ENCODE assay signal across 8 cellular contexts in genomic region chr18:49561127-49561376, GRCh38. TPM values are rescaled to one million over a fixed set of nuclear protein-coding genes. Genes with fewer than 3 reads are reported as not detected.
A peak's percentile ranks its signal among the peaks of the same experiment; 100 is the strongest.
DNase-seq lines count a peak whose midpoint lies in the region; ATAC-seq, FAIRE-seq and TF ChIP-seq lines count a peak whose summit lies in the region.

No MANE protein-coding gene starts in this region.

- peaks cover 28 to 32% of the 10 kb centered on the region in 2 experiments for H3K4me1 Mint-ChIP-seq in H9
- peaks cover 35% of the 10 kb centered on the region for H3K4me1 Mint-ChIP-seq in mesothelial cell of epicardium

- peak overlapping the region; percentile 6 for H3K56ac ChIP-seq in H9 (ENCODE audit: insufficient read length, low read depth, low read length)

- H2BK120ac ChIP-seq in H9 (ENCODE audit: low read depth, low read length, poor library complexity, severe bottlenecking) = no peak overlapping the region

- H3K4me3 Mint-ChIP-seq in H9 (peak overlapping the region; percentile 84 to 92), mesothelial cell of epicardium (peak overlapping the region; percentile 77)

- peak overlapping the region; percentile 17 for H2BK12ac ChIP-seq in H9 (ENCODE audit: insufficient read length, low read depth, low read length)

- no peak for TF ChIP-seq POLR2A in body of pancreas (IDR thresholded peaks at IDR 0.05)

- H3K36me3 Mint-ChIP-seq in H9 (ENCODE audit: insufficient read depth in 1 of 3, low read depth in 3 of 3) (peaks cover 1 to 10% (median 7%) of the 10 kb centered on the region in 3 experiments; a peak in 5 of 7 replicates), mesothelial cell of epicardium (peaks cover 1% of the 10 kb centered on the region)

- H3K4me1 ChIP-seq in H9 (ENCODE audit: insufficient read depth, low read length) (peaks cover 4% of the 10 kb centered on the region; the same call in 1 of the 2 replicates), body of pancreas (peaks cover 46% of the 10 kb centered on the region)

- H3K4me2 ChIP-seq in H9 (ENCODE audit: insufficient read depth, insufficient read length, low read length) = peak overlapping the region; percentile 85

- peak overlapping the region; percentile 33 for H4K5ac ChIP-seq in H9 (ENCODE audit: insufficient read length, low read depth, low read length)

- WGBS in H9 (ENCODE audit: extremely low coverage, insufficient read length, low lambda C conversion rate) = no CpG with 5 or more reads among the region's 17 CpGs
- WGBS in body of pancreas, 2 donors = 0 to 5% methylated on average over 2 to 17 of the region's 17 CpGs

- H3K27ac Mint-ChIP-seq in H9 (peak overlapping the region in 2 of 3 experiments; percentile 90 to 96; a peak in 5 of 7 replicates), mesothelial cell of epicardium (peak overlapping the region; percentile 74)

- H3K27me3 Mint-ChIP-seq in H9 (ENCODE audit: low read depth) (peaks cover 50% of the 10 kb centered on the region), mesothelial cell of epicardium (ENCODE audit: low read depth) (peaks cover 39% of the 10 kb centered on the region)

- intact Hi-C loops in body of pancreas (cut with DNase I) = loop anchor here (10.0 kb wide), 1 partner anchor 294 kb away; no protein-coding TSS in a partner anchor

- no peaks in the 10 kb centered on the region for H4K20me1 ChIP-seq in H9 (ENCODE audit: control insufficient read depth, insufficient read depth, insufficient read length)

- ATAC-seq in body of pancreas = no peak

- H3K79me1 ChIP-seq in H9 (ENCODE audit: insufficient read depth, low read depth, low read length, poor library complexity, severe bottlenecking) = no peaks in the 10 kb centered on the region

- no peak overlapping the region for H2BK20ac ChIP-seq in H9 (ENCODE audit: low read depth, low read length, poor library complexity, severe bottlenecking)

- no peak overlapping the region for H3K23ac ChIP-seq in H9 (ENCODE audit: insufficient read length, low read depth, low read length)

- H3K18ac ChIP-seq in H9 (ENCODE audit: insufficient read length, low read depth, low read length) = peak overlapping the region; percentile 89

- TF ChIP-seq CTCF in 22Rv1 (IDR thresholded peaks at IDR 0.05) (no peak), H9 (conservative IDR thresholded peaks at IDR 0.05) (no peak), bronchial epithelial cell (IDR thresholded peaks at IDR 0.05; ENCODE audit: insufficient read depth, low read length, severe bottlenecking) (no peak), mesothelial cell of epicardium (IDR thresholded peaks at IDR 0.05; ENCODE audit: unreplicated experiment) (no peak), body of pancreas (IDR thresholded peaks at IDR 0.05) (no peak)

- FAIRE-seq in bronchial epithelial cell (lab: Jason Lieb, UNC) = no peak

- no peak overlapping the region for H4K8ac ChIP-seq in H9 (replicated peaks; ENCODE audit: insufficient read length, low read depth, low read length)

- no peaks in the 10 kb centered on the region for H3K9me3 ChIP-seq in H9 (ENCODE audit: control insufficient read depth, low read depth, low read length)
- H3K9me3 ChIP-seq in body of pancreas = no peaks in the 10 kb centered on the region

- peaks cover 25% of the 10 kb centered on the region for H3K23me2 ChIP-seq in H9 (ENCODE audit: insufficient read length, low read depth, low read length, poor library complexity, severe bottlenecking)

- H3K14ac ChIP-seq in H9 (ENCODE audit: insufficient read depth, low read length) = peak overlapping the region; percentile 84

- H3K9me3 Mint-ChIP-seq in H9 = peaks cover 8 to 13% of the 10 kb centered on the region in 2 experiments; a peak in 4 of 5 replicates
- H3K9me3 Mint-ChIP-seq in mesothelial cell of epicardium = no peaks in the 10 kb centered on the region

- no peak overlapping the region for H3T11ph ChIP-seq in H9 (ENCODE audit: low read length)

- H3K27me3 ChIP-seq in H9 (ENCODE audit: insufficient read depth, low read length) = peaks cover 4% of the 10 kb centered on the region; the same call in 1 of the 2 replicates
- H3K27me3 ChIP-seq in bronchial epithelial cell (ENCODE audit: control insufficient read depth, insufficient read depth, low read length) = no peaks in the 10 kb centered on the region
- H3K27me3 ChIP-seq in body of pancreas = no peaks in the 10 kb centered on the region

- no peak overlapping the region for H3K4ac ChIP-seq in H9 (ENCODE audit: low read depth, low read length)

- H3K4me3 ChIP-seq in bronchial epithelial cell (ENCODE audit: low read depth, low read length) (peak overlapping the region; percentile 47), body of pancreas (peak overlapping the region in 1 of 2 donors; percentile 3)

- H3K27ac ChIP-seq in 22Rv1 = peak overlapping the region; percentile 74
- H3K27ac ChIP-seq in H9 (ENCODE audit: insufficient read length, low read depth, low read length) = no peak overlapping the region
- H3K27ac ChIP-seq in body of pancreas = no peak overlapping the region

- H3K9ac ChIP-seq in H9 (ENCODE audit: extremely low read depth, insufficient read length, low read length) = peak overlapping the region; percentile 15

- H3K36me3 ChIP-seq in bronchial epithelial cell (ENCODE audit: control insufficient read depth, insufficient read depth, low read length) (peaks cover 1% of the 10 kb centered on the region), body of pancreas (replicated peaks in 1 of 2; ENCODE audit: insufficient read depth in 1 of 2, low read depth in 2 of 2) (no peaks in the 10 kb centered on the region)

- DNase-seq in H9 (no peak), bronchial epithelial cell (ENCODE audit: low read depth) (no peak), mesothelial cell of epicardium (ENCODE audit: low spot score in 2 of 2, unreplicated experiment in 2 of 2) (peak in 1 of 2 experiments; percentile 53), body of pancreas (no peak), NCI-H1105 treated with DMSO at 0.1 percent for 48 hours (lab: John Stamatoyannopoulos, UW) (no peak), NCI-H82 treated with DMSO at 0.1 percent for 48 hours (lab: John Stamatoyannopoulos, UW; ENCODE audit: unreplicated experiment) (no peak), NAMALWA (ENCODE audit: low spot score) (no peak)

- no peak overlapping the region for H2AK5ac ChIP-seq in H9 (ENCODE audit: insufficient read length, low read length)

- H3K79me2 ChIP-seq in H9 (ENCODE audit: insufficient read depth, low read length) = peaks cover 2% of the 10 kb centered on the region; the same call in 1 of the 2 replicates

- no peak overlapping the region for H2BK5ac ChIP-seq in H9 (ENCODE audit: insufficient read length, low read length)

- no peak overlapping the region for H2BK15ac ChIP-seq in H9 (ENCODE audit: low read depth, low read length)

- peak overlapping the region; percentile 59 for H4K91ac ChIP-seq in H9 (ENCODE audit: insufficient read length, low read depth, low read length)

- H2AFZ ChIP-seq in H9 (ENCODE audit: low read length) = no peak overlapping the region

RNA-seq across cellular contexts. Expression of gene LIPG, which starts 0.8 kb away (rescaled TPM):
- 4.4 and 6.1 TPM in 2 replicates for total RNA-seq in H9 (2021)
- total RNA-seq in bronchial epithelial cell = 9.5 and 11.5 TPM in 2 replicates
- total RNA-seq in mesothelial cell of epicardium = 22.3 to 26.0 TPM (median 25.7 TPM) in 3 replicates
- total RNA-seq in body of pancreas = under 1 TPM; 0.52 to 0.66 TPM
